In the genomic region with DNA sequence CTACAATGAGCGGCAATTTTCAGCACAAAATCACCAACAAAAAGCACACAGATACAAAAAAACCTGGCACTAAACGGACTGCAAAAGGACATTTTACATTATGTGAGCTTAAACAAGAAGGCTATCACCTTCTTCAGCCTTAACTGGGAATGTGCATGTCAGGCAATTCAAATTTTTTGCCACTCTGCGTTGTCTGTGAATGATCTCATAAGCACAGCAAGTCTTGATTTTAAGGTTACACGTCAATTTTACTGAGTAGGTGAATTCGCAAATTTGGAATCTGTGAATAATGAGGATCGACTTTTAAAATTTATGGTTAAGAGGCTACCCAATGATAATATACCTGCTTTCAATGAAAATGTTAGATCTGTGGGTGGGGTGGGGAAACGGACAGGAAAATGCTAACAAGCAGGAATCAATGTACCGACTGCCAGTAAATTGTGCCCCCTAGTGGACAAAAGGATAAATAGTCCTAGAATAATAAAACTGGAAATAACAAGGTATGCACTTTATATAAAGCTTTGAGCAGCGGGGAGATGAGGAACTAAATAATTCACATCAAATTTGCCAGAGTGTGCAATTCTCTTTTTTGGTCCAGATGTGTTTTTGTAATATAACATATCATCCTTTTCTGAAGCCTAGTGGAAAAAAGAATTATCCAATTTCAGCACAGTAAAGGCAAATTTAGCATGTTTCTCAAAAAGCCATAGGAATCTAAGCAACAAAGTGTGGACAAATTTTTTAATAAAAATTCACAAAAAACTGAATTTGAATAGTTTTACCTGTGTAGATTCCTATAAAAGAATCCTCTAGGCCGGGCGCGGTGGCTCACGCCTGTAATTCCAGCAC, we compare ENCODE assay signal across 9 cellular contexts. TPM values are rescaled to one million over a fixed set of nuclear protein-coding genes. Genes with fewer than 3 reads are reported as not detected.
DNase-seq lines count a peak whose midpoint lies in the region; ATAC-seq and TF ChIP-seq lines count a peak whose summit lies in the region.
"Had no signal": no experiment of that assay in that cellular context is flagged by ENCODE, and none has a peak within 500 bp of the region (broad histone marks: within the 10 kb centered on the region; RNA-seq: fewer than 3 reads in every experiment).

No MANE protein-coding gene starts in this region.

- H3K4me3 ChIP-seq in DOHH2 (ENCODE audit: low read length), result no peak overlapping the region
- H3K4me3 ChIP-seq in HAP-1, result no peak overlapping the region

- H3K27me3 ChIP-seq in DOHH2 (ENCODE audit: control insufficient read depth, low read length), result peaks cover 5% of the 10 kb centered on the region
- no peaks in the 10 kb centered on the region for H3K27me3 ChIP-seq in HAP-1 (ENCODE audit: low read depth)

- H3K79me2 ChIP-seq in DOHH2 (ENCODE audit: control insufficient read depth, low read length), result no peaks in the 10 kb centered on the region

- H3F3A ChIP-seq in DOHH2 (ENCODE audit: control insufficient read depth, insufficient read depth), result no peaks in the 10 kb centered on the region

- no peak overlapping the region for H3K27ac ChIP-seq in DOHH2 (ENCODE audit: low read depth, low read length)
- H3K27ac ChIP-seq in VCaP, result no peak overlapping the region

- H3K4me1 ChIP-seq in DOHH2 (ENCODE audit: control insufficient read depth, low read length) (peaks cover 18% of the 10 kb centered on the region), HAP-1 (peaks cover 3% of the 10 kb centered on the region; the same call in 1 of the 2 replicates)

- peak overlapping the region; percentile 28; the same call in 1 of the 2 replicates for H3K4me2 ChIP-seq in DOHH2 (ENCODE audit: low read length)

- no peaks in the 10 kb centered on the region for H4K20me1 ChIP-seq in DOHH2 (ENCODE audit: control insufficient read depth, insufficient read depth, low read depth, low read length)

- no peak for ATAC-seq in GM18498 (IDR thresholded peaks at IDR 0.05; ENCODE audit: unreplicated experiment)

- in situ Hi-C loops in HAP-1 (cut with MboI; ENCODE audit: low sequenced_read_pairs), result loop anchor here (10.0 kb wide), 1 partner anchor 242 kb away; no protein-coding TSS in a partner anchor

- H3K9me3 ChIP-seq in DOHH2 (ENCODE audit: control insufficient read depth, insufficient read depth, low read length) (no peaks in the 10 kb centered on the region), HAP-1 (no peaks in the 10 kb centered on the region)

- no peaks in the 10 kb centered on the region for H3K36me3 ChIP-seq in DOHH2 (ENCODE audit: control insufficient read depth, low read length)
- H3K36me3 ChIP-seq in HAP-1 (replicated peaks), result no peaks in the 10 kb centered on the region

- DNase-seq in HAP-1 (ENCODE audit: low spot score in 2 of 2) (peak; percentile 38 to 70), NCI-H2029 treated with DMSO at 0.1 percent for 48 hours (lab: John Stamatoyannopoulos, UW) (peak; percentile 61), glomerular visceral epithelial cell (ENCODE audit: extremely low spot score) (peak; percentile 67), renal cortical epithelial cell (ENCODE audit: low read depth) (peak; percentile 58)
- no peak for DNase-seq in activated CD4-positive, CD25-positive, alpha-beta regulatory T cell (lab: John Stamatoyannopoulos, UW)

- no peaks in the 10 kb centered on the region for H3K9me2 ChIP-seq in DOHH2 (replicated peaks; ENCODE audit: control insufficient read depth, low read length)

- peak; percentile 79 for TF ChIP-seq CTCF in DOHH2 (IDR thresholded peaks at IDR 0.05; ENCODE audit: low read depth, low read length, poor library complexity, severe bottlenecking)
- TF ChIP-seq CTCF in VCaP (conservative IDR thresholded peaks at IDR 0.05), result peak; percentile 90

RNA-seq across cellular contexts. Expression of a gene that starts 20.5 kb away (rescaled TPM):
- not detected in 2 replicates for total RNA-seq in renal cortical epithelial cell
- total RNA-seq: activated CD8-positive, alpha-beta memory T cell treated with anti-CD3 and anti-CD28 coated beads for 36 hours had no signal

Comparison
In these comparisons a context has a peak if more than half of its experiments do, and no peak if none do; other contexts are left out.
1. DNase-seq: peak in HAP-1 (2 of 2), NCI-H2029 treated with DMSO at 0.1 percent for 48 hours (single experiment), glomerular visceral epithelial cell (single experiment) and renal cortical epithelial cell (single experiment); none in activated CD4-positive, CD25-positive, alpha-beta regulatory T cell (0 of 4).